Comparison of ENCODE assay signal across 1 cellular context in the genomic region with DNA sequence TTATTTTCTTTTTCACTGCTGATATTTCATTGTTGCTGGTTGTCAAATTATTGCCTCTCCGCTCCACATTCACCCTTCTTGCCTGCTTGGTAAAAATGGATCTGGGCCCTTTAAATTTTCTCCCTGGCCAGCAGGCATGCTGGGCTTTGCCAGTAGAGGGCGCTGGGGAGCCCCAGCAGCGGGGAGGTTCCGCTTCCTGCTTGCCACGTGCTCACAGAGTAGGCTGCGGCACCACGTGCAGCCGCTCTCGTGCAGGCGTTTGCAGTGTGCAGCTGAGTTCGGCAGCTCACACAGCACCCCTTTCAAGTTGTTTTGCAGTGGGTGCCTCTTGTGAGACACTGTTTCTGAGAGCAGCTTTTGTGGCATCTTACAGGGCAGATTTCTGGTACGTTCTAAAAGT.
TF ChIP-seq lines count a peak whose summit lies in the region.

TSS of gene ACTL8 (plus strand) at position 214 of the 400 bp plus-strand sequence. CDS start 67,676 bp downstream, outside the sequence.

TF ChIP-seq in IMR-90, 13 proteins besides CTCF, POLR2A, EP300 and RAD21 (continued from another document):
- TF ChIP-seq MXI1 (IDR thresholded peaks at IDR 0.05; ENCODE audit: borderline replicate concordance, low read depth, low read length): no peak
- no peak for TF ChIP-seq BHLHE40 (IDR thresholded peaks at IDR 0.05; ENCODE audit: low read depth, low read length)
- TF ChIP-seq SMC3 (IDR thresholded peaks at IDR 0.05; ENCODE audit: low read depth, low read length): no peak
- no peak for TF ChIP-seq MAZ (IDR thresholded peaks at IDR 0.05; ENCODE audit: borderline replicate concordance, low read depth, low read length)
- TF ChIP-seq CHD1 (IDR thresholded peaks at IDR 0.05; ENCODE audit: low read depth, low read length): no peak
- TF ChIP-seq, protein P1, sequence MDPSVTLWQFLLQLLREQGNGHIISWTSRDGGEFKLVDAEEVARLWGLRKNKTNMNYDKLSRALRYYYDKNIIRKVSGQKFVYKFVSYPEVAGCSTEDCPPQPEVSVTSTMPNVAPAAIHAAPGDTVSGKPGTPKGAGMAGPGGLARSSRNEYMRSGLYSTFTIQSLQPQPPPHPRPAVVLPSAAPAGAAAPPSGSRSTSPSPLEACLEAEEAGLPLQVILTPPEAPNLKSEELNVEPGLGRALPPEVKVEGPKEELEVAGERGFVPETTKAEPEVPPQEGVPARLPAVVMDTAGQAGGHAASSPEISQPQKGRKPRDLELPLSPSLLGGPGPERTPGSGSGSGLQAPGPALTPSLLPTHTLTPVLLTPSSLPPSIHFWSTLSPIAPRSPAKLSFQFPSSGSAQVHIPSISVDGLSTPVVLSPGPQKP (IDR thresholded peaks at IDR 0.05; ENCODE audit: borderline replicate concordance, low read depth, low read length): no peak
- no peak for TF ChIP-seq CEBPB (IDR thresholded peaks at IDR 0.05; ENCODE audit: low read depth, low read length)
- TF ChIP-seq MAFK (IDR thresholded peaks at IDR 0.05; ENCODE audit: low read depth, low read length): no peak
- TF ChIP-seq RCOR1 (IDR thresholded peaks at IDR 0.05; ENCODE audit: insufficient replicate concordance, low read length): no peak
